Comparison of ENCODE assay signal across 18 cellular contexts in genomic region chr16:78405833-78406232, GRCh38.
"Had no signal": no experiment of that assay in that cellular context is flagged by ENCODE, and none has a peak within 500 bp of the region (broad histone marks: within the 10 kb centered on the region; RNA-seq: fewer than 3 reads in every experiment).

No MANE protein-coding gene starts in this region.

- H3K27ac ChIP-seq: HL-60 had no signal

- DNase-seq: KBM-7, MV-4-11, NCI-H1048, NCI-H1105, NCI-H1417, NCI-H1436 treated with DMSO at 0.1 percent for 48 hours, NCI-H1694 treated with DMSO at 0.1 percent for 48 hours, NCI-H1930, NCI-H2081, NCI-H2107, NCI-H2227 treated with DMSO at 0.1 percent for 48 hours, NCI-H524 treated with DMSO at 0.1 percent for 48 hours, NCI-H69, NCI-H774, Right ventricle myocardium superior, RPMI8226, SIG-M5 had no signal
